11 cellular contexts compared by ENCODE assay signal in genomic region chr9:124017064-124017928, GRCh38. TPM values are rescaled to one million over a fixed set of nuclear protein-coding genes. Genes with fewer than 3 reads are reported as not detected.
DNase-seq lines count a peak whose midpoint lies in the region; ATAC-seq and TF ChIP-seq lines count a peak whose summit lies in the region.
"Had no signal": no experiment of that assay in that cellular context is flagged by ENCODE, and none has a peak within 500 bp of the region (broad histone marks: within the 10 kb centered on the region; RNA-seq: fewer than 3 reads in every experiment).

No MANE protein-coding gene starts in this region.

- peaks cover 20% of the 10 kb centered on the region for H3K4me1 Mint-ChIP-seq in activated CD4-positive, alpha-beta T cell treated with anti-CD3 and anti-CD28 coated beads for 36 hours
- peaks cover 26 to 48% (median 46%) of the 10 kb centered on the region in 3 donors for H3K4me1 Mint-ChIP-seq in T-cell

- WGBS in iPS DF 6.9 (ENCODE audit: insufficient coverage, insufficient read length): no CpG with 5 or more reads among the region's 73 CpGs
- 6 to 9% methylated on average over 22 to 26 of the region's 73 CpGs for WGBS in thyroid gland, 2 donors

- no peaks in the 10 kb centered on the region for H3K9me3 Mint-ChIP-seq in activated CD4-positive, alpha-beta T cell treated with anti-CD3 and anti-CD28 coated beads for 36 hours (ENCODE audit: low read depth)
- no peaks in the 10 kb centered on the region for H3K9me3 Mint-ChIP-seq in T-cell
- H3K9me3 Mint-ChIP-seq: activated naive CD4-positive, alpha-beta T cell treated with anti-CD3 and anti-CD28 coated beads, Interleukin-2, amount 50 U/mL, for 72 hours had no signal

- no peak for DNase-seq in activated CD4-positive, alpha-beta T cell treated with anti-CD3 and anti-CD28 coated beads for 36 hours
- no peak for DNase-seq in activated CD4-positive, alpha-beta T cell treated with anti-CD3 and anti-CD28 coated beads for 1 hour
- DNase-seq in T-cell (no peak), iPS DF 6.9 (ENCODE audit: low read depth, low spot score) (no peak), thyroid gland (no peak), Karpas-422 (no peak), activated gamma-delta T cell (lab: John Stamatoyannopoulos, UW) (no peak)
- DNase-seq: SW 1271 had no signal

- ATAC-seq in activated CD4-positive, alpha-beta T cell treated with anti-CD3 and anti-CD28 coated beads for 36 hours: no peak
- no peak for ATAC-seq in T-cell (replicated peaks in 1 of 4)
- ATAC-seq: activated naive CD4-positive, alpha-beta T cell treated with anti-CD3 and anti-CD28 coated beads, Interleukin-2, amount 50 U/mL, for 72 hours had no signal

- H3K9me3 ChIP-seq in iPS DF 6.9 (ENCODE audit: control insufficient read depth, insufficient read depth, low read length) (no peaks in the 10 kb centered on the region), thyroid gland (no peaks in the 10 kb centered on the region), Karpas-422 (ENCODE audit: low read length) (no peaks in the 10 kb centered on the region)
- H3K9me3 ChIP-seq: neutrophil had no signal

- intact Hi-C loops in activated CD4-positive, alpha-beta T cell treated with anti-CD3 and anti-CD28 coated beads for 36 hours (cut with DNase I, micrococcal nuclease): no loop called here
- intact Hi-C loops in thyroid gland (cut with DNase I): no loop called here

- H3K4me3 Mint-ChIP-seq in activated CD4-positive, alpha-beta T cell treated with anti-CD3 and anti-CD28 coated beads for 36 hours: peak overlapping the region; percentile 10
- H3K4me3 Mint-ChIP-seq in T-cell: peak overlapping the region; percentile 62 to 80 (median 65)

- H3K4me2 ChIP-seq in Karpas-422 (ENCODE audit: low read depth, low read length, poor library complexity, severe bottlenecking): no peak overlapping the region

- CTCF ChIA-PET in activated CD4-positive, alpha-beta T cell treated with anti-CD3 and anti-CD28 coated beads for 36 hours (lab: Charles Lee): interaction anchor here (1.5 kb wide), 1 partner anchor 24 kb away, joined by 5 read pairs; no protein-coding TSS in a partner anchor
- CTCF ChIA-PET in T-cell (lab: Charles Lee): no interaction called here

- H3K36me3 ChIP-seq in iPS DF 6.9 (ENCODE audit: control insufficient read depth, insufficient read depth, low read length): no peaks in the 10 kb centered on the region
- no peaks in the 10 kb centered on the region for H3K36me3 ChIP-seq in thyroid gland
- H3K36me3 ChIP-seq in Karpas-422 (ENCODE audit: insufficient read depth, low read length): no peaks in the 10 kb centered on the region
- H3K36me3 ChIP-seq: neutrophil had no signal

- H3K27me3 Mint-ChIP-seq in activated CD4-positive, alpha-beta T cell treated with anti-CD3 and anti-CD28 coated beads for 36 hours: peaks cover 73% of the 10 kb centered on the region
- H3K27me3 Mint-ChIP-seq in T-cell: peaks cover 59 to 78% of the 10 kb centered on the region in 2 donors

- no peak for TF ChIP-seq CTCF in thyroid gland (IDR thresholded peaks at IDR 0.05)

- no peak for TF ChIP-seq POLR2A in thyroid gland (IDR thresholded peaks at IDR 0.05)

- H2AFZ ChIP-seq in Karpas-422 (ENCODE audit: low read length): no peak overlapping the region

- H3K9me2 ChIP-seq in Karpas-422 (replicated peaks; ENCODE audit: insufficient read depth, low read length): no peaks in the 10 kb centered on the region

- no peak overlapping the region for H3K27ac Mint-ChIP-seq in activated CD4-positive, alpha-beta T cell treated with anti-CD3 and anti-CD28 coated beads for 36 hours
- H3K27ac Mint-ChIP-seq in T-cell: peak overlapping the region in 1 of 2 donors; percentile 67

- no peaks in the 10 kb centered on the region for H4K20me1 ChIP-seq in Karpas-422 (ENCODE audit: insufficient read depth, low read depth, low read length)

- H3K27me3 ChIP-seq in iPS DF 6.9 (ENCODE audit: control insufficient read depth, insufficient read depth, low read length): peaks cover 84% of the 10 kb centered on the region
- H3K27me3 ChIP-seq in thyroid gland: peaks cover 96% of the 10 kb centered on the region
- no peaks in the 10 kb centered on the region for H3K27me3 ChIP-seq in Karpas-422 (ENCODE audit: low read length)

- H3K4me3 ChIP-seq in iPS DF 6.9 (ENCODE audit: low read length) (peak overlapping the region; percentile 15; the same call in 1 of the 2 replicates), skin epidermis (peak overlapping the region in 6 of 7 experiments; percentile 2 to 35 (median 21)), thyroid gland (replicated peaks in 1 of 3) (peak overlapping the region in 1 of 3 donors; percentile 6), Karpas-422 (ENCODE audit: low read length) (no peak overlapping the region)

- H3K9ac ChIP-seq in Karpas-422 (ENCODE audit: low read length): no peak overlapping the region

- H3K36me3 Mint-ChIP-seq in activated CD4-positive, alpha-beta T cell treated with anti-CD3 and anti-CD28 coated beads for 36 hours (ENCODE audit: low read depth): no peaks in the 10 kb centered on the region
- H3K36me3 Mint-ChIP-seq in T-cell: no peaks in the 10 kb centered on the region

- POLR2A ChIA-PET in activated CD4-positive, alpha-beta T cell treated with anti-CD3 and anti-CD28 coated beads for 36 hours (lab: Charles Lee): no interaction called here
- POLR2A ChIA-PET in T-cell (lab: Charles Lee): no interaction called here

- H3K4me1 ChIP-seq in iPS DF 6.9 (ENCODE audit: control insufficient read depth, insufficient read depth, low read length): peaks cover 7% of the 10 kb centered on the region
- peaks cover 20 to 51% of the 10 kb centered on the region in 2 donors for H3K4me1 ChIP-seq in thyroid gland
- no peaks in the 10 kb centered on the region for H3K4me1 ChIP-seq in Karpas-422 (ENCODE audit: low read length)

- no peak overlapping the region for H3K27ac ChIP-seq in iPS DF 6.9 (ENCODE audit: low read length)
- peak overlapping the region in 6 of 21 experiments; percentile 22 to 74 (median 58) for H3K27ac ChIP-seq in skin epidermis
- no peak overlapping the region for H3K27ac ChIP-seq in thyroid gland
- H3K27ac ChIP-seq in Karpas-422 (ENCODE audit: low read length): no peak overlapping the region
- H3K27ac ChIP-seq: neutrophil had no signal

- no peaks in the 10 kb centered on the region for H3K79me2 ChIP-seq in Karpas-422 (ENCODE audit: low read length)

RNA-seq across cellular contexts. Expression of gene LHX2, which starts 5.7 kb away (rescaled TPM):
- total RNA-seq in activated CD4-positive, alpha-beta T cell treated with anti-CD3 and anti-CD28 coated beads for 36 hours: not detected
- total RNA-seq in T-cell (not detected), thyroid gland (not detected)
- total RNA-seq in Karpas-422 (2014; rRNA removed; shearing (Covaris generic); ENCODE audit: low replicate concordance): not detected in 2 replicates
- total RNA-seq: activated naive CD4-positive, alpha-beta T cell treated with anti-CD3 and anti-CD28 coated beads, Interleukin-2, amount 50 U/mL, for 72 hours had no signal
